In genomic region chr3:159854500-159855124, GRCh38 we compare ENCODE assay signal across 10 cellular contexts. TPM values are rescaled to one million over a fixed set of nuclear protein-coding genes. Genes with fewer than 3 reads are reported as not detected.
DNase-seq lines count a peak whose midpoint lies in the region; ATAC-seq, FAIRE-seq and TF ChIP-seq lines count a peak whose summit lies in the region.
"Had no signal": no experiment of that assay in that cellular context is flagged by ENCODE, and none has a peak within 500 bp of the region (broad histone marks: within the 10 kb centered on the region; RNA-seq: fewer than 3 reads in every experiment).

No MANE protein-coding gene starts in this region.

- no peaks in the 10 kb centered on the region; the same call in 2 of the 3 replicates for H3K9me3 ChIP-seq in GM12878 (replicated peaks; ENCODE audit: control insufficient read depth, insufficient read depth, low read length)

- SMC1A ChIA-PET in GM12878 (lab: Charles Lee; ENCODE audit: uncharacterized antibody, unreplicated experiment), result interaction anchor here (1.3 to 1.5 kb wide), 2 partner anchors 18 to 30 kb away, joined by 3 to 4 read pairs; no protein-coding TSS in a partner anchor

- no peaks in the 10 kb centered on the region for H3K9me3 Mint-ChIP-seq in HFFc6
- H3K9me3 Mint-ChIP-seq: activated T-helper 17 cell treated with anti-CD3 and anti-CD28 coated beads, Interleukin-2, amount 50 U/mL, for 72 hours had no signal

- in situ Hi-C loops in GM12878 (cut with MboI), result no loop called here

- RAD21 ChIA-PET in GM12878 (lab: Charles Lee; ENCODE audit: unreplicated experiment), result interaction anchor here (1.1 kb wide), 1 partner anchor 30 kb away, joined by 3 read pairs; no protein-coding TSS in a partner anchor

- TF ChIP-seq POLR2A in GM12878 (IDR thresholded peaks at IDR 0.05; ENCODE audit: low read depth, low read length), result no peak

- H3K36me3 Mint-ChIP-seq in HFFc6 (ENCODE audit: low read depth), result peaks cover 8% of the 10 kb centered on the region; the same call in 1 of the 2 replicates

- H2AFZ ChIP-seq in GM12878 (ENCODE audit: control insufficient read depth, low read depth, low read length), result peak overlapping the region; percentile 20

- H3K27ac ChIP-seq in GM12878 (ENCODE audit: control insufficient read depth, insufficient read depth), result no peak overlapping the region

- POLR2A ChIA-PET in GM12878 (lab: Charles Lee), result no interaction called here

- ATAC-seq in GM12878 (no peak), GM19351 (IDR thresholded peaks at IDR 0.05; ENCODE audit: unreplicated experiment) (no peak), GM18517 (IDR thresholded peaks at IDR 0.05; ENCODE audit: unreplicated experiment) (no peak)
- no peak for ATAC-seq in activated CD4-positive, CD25-positive, alpha-beta regulatory T cell treated with anti-CD3 and anti-CD28 coated beads, Interleukin-2, amount 50 U/mL, for 24 hours
- ATAC-seq: activated T-helper 17 cell treated with anti-CD3 and anti-CD28 coated beads, Interleukin-2, amount 50 U/mL, for 72 hours had no signal

- H3K4me1 Mint-ChIP-seq in HFFc6 (ENCODE audit: low read depth), result peaks cover 88% of the 10 kb centered on the region
- H3K4me1 Mint-ChIP-seq: activated T-helper 17 cell treated with anti-CD3 and anti-CD28 coated beads, Interleukin-2, amount 50 U/mL, for 72 hours had no signal

- no peak overlapping the region for H3K9ac ChIP-seq in GM12878 (ENCODE audit: control insufficient read depth, insufficient read depth, low read length)

- no peak overlapping the region for H3K4me2 ChIP-seq in GM12878 (ENCODE audit: control insufficient read depth, insufficient read depth)

- TF ChIP-seq CTCF in HFFc6 (IDR thresholded peaks at IDR 0.05), result no peak
- TF ChIP-seq CTCF in GM12878 (IDR thresholded peaks at IDR 0.05 in 2 of 3, conservative IDR thresholded peaks at IDR 0.05 in 1 of 3; ENCODE audit: control insufficient read depth in 2 of 3, extremely low read depth in 1 of 3, insufficient read depth in 1 of 3, low read depth in 3 of 3, low read length in 3 of 3), result no peak

- no TSS peak for BruUV-seq in GM12878 (replicated peaks; lab: Mats Ljungman, UMichigan)

- intact Hi-C loops in GM12878 (cut with micrococcal nuclease; ENCODE audit: unreplicated experiment), result no loop called here

- CTCF ChIA-PET in GM12878 (lab: Yijun Ruan, JAX), result interaction anchor here (0.7 to 1.0 kb wide), 2 partner anchors 27 to 151 kb away, joined by 3 to 5 read pairs; no protein-coding TSS in a partner anchor

- 51% methylated on average over 8 of the region's 8 CpGs for WGBS in GM12878 (ENCODE audit: insufficient coverage, insufficient replicate concordance, low lambda C conversion rate, missing lambda C conversion rate)

- H3K4me3 Mint-ChIP-seq in HFFc6, result peak overlapping the region; percentile 87
- H3K4me3 Mint-ChIP-seq: activated T-helper 17 cell treated with anti-CD3 and anti-CD28 coated beads, Interleukin-2, amount 50 U/mL, for 72 hours had no signal

- no peak for TF ChIP-seq RAD21 in GM12878 (IDR thresholded peaks at IDR 0.05; ENCODE audit: insufficient read depth, low read depth, low read length)

- H3K27ac Mint-ChIP-seq in HFFc6, result peak overlapping the region; percentile 94
- H3K27ac Mint-ChIP-seq: activated T-helper 17 cell treated with anti-CD3 and anti-CD28 coated beads, Interleukin-2, amount 50 U/mL, for 72 hours had no signal

- H3K36me3 ChIP-seq in GM12878 (ENCODE audit: control insufficient read depth in 2 of 2, insufficient read depth in 2 of 2, low read length in 1 of 2), result no peaks in the 10 kb centered on the region

- peak; percentile 97 for DNase-seq in HFFc6
- no peak for DNase-seq in GM12878 (ENCODE audit: low read depth, low spot score)
- peak; percentile 17 for DNase-seq in iPS-NIHi11 (ENCODE audit: low spot score)
- DNase-seq in stromal cell of bone marrow (ENCODE audit: low read depth), result peak; percentile 54
- DNase-seq in activated CD4-positive, alpha-beta T cell treated with anti-CD3 and anti-CD28 coated beads for 48 hours, result no peak
- DNase-seq: NCI-H2029 had no signal

- peaks cover 13% of the 10 kb centered on the region for H3K4me1 ChIP-seq in GM12878 (ENCODE audit: control insufficient read depth, insufficient read depth, low read length)

- no peaks in the 10 kb centered on the region for H3K79me2 ChIP-seq in GM12878 (ENCODE audit: control insufficient read depth, insufficient read depth, low read length)

- no peaks in the 10 kb centered on the region for H4K20me1 ChIP-seq in GM12878 (ENCODE audit: control insufficient read depth, insufficient read depth)

- no peak for TF ChIP-seq EP300 in GM12878 (IDR thresholded peaks at IDR 0.05; ENCODE audit: borderline replicate concordance in 1 of 2, control insufficient read depth in 1 of 2, low read depth in 2 of 2, low read length in 2 of 2)

- H3K27me3 ChIP-seq in GM12878 (replicated peaks in 1 of 2; ENCODE audit: control insufficient read depth in 2 of 2, insufficient read depth in 2 of 2, low read length in 1 of 2), result no peaks in the 10 kb centered on the region

- no peak for FAIRE-seq in GM12878 (lab: Jason Lieb, UNC)

- H3K4me3 ChIP-seq in GM12878, result no peak overlapping the region

- H3K27me3 Mint-ChIP-seq in HFFc6 (ENCODE audit: insufficient read depth), result no peaks in the 10 kb centered on the region

TF ChIP-seq in GM12878, 131 proteins besides CTCF, POLR2A, EP300 and RAD21 (continues in another document):
- TF ChIP-seq HSF1 (IDR thresholded peaks at IDR 0.05; ENCODE audit: low read depth, low read length) (no peak), CBX5 (IDR thresholded peaks at IDR 0.05; ENCODE audit: low read depth) (no peak), IRF3 (IDR thresholded peaks at IDR 0.05) (no peak), ELK1 (IDR thresholded peaks at IDR 0.05; ENCODE audit: low read depth, low read length) (no peak), YY1 (IDR thresholded peaks at IDR 0.05; ENCODE audit: low read depth, low read length) (no peak), RCOR1 (conservative IDR thresholded peaks at IDR 0.05; ENCODE audit: low read depth, low read length) (no peak), ATF7 (IDR thresholded peaks at IDR 0.05; ENCODE audit: low read depth) (no peak), BCL11A (IDR thresholded peaks at IDR 0.05; ENCODE audit: low read depth, low read length) (no peak), KLF5 (IDR thresholded peaks at IDR 0.05; ENCODE audit: partially characterized antibody) (no peak), NBN (IDR thresholded peaks at IDR 0.05) (no peak), MAX (IDR thresholded peaks at IDR 0.05; ENCODE audit: low read depth, low read length) (no peak), SPI1 (IDR thresholded peaks at IDR 0.05; ENCODE audit: borderline replicate concordance, insufficient read depth, low read depth, low read length) (no peak)

RNA-seq across cellular contexts. Expression of gene SCHIP1, which starts 15.0 kb away (rescaled TPM):
- 1 to 10 TPM; 1.1 to 8.1 (median 2.2) TPM for total RNA-seq in HFFc6 (2021; fragmentation: NEBNext Ultra II Directional; extraction: Animal tissue kit (Norgen Biotek cat#: 25700))
- 0.17 TPM in 1 of 2 replicates, not detected in the other for total RNA-seq in GM12878 (2013; cell fraction: nucleolus; rRNA removed)
- 0.98 and 1.4 TPM in 2 replicates for total RNA-seq in GM12878 (2014; rRNA removed)
- total RNA-seq in GM12878 (2014; rRNA removed; fragmentation: Illumina TruSeq; extraction: Trizol), result 1.4 and 1.6 TPM in 2 replicates
- 0.27 and 1.5 TPM in 2 replicates for total RNA-seq in GM12878 (2021)
- not detected for polyA plus RNA-seq in GM12878 (2011; ENCODE audit: low read depth)
- polyA plus RNA-seq in GM12878 (2011; rRNA removed), result 0.10 TPM in 1 of 2 replicates, not detected in the other
- 0.05 and 0.07 TPM in 2 replicates for polyA plus RNA-seq in GM12878 (2011; cell fraction: cytosol; rRNA removed)
- 0.10 and 0.39 TPM in 2 replicates for polyA plus RNA-seq in GM12878 (2011; cell fraction: nucleus; rRNA removed)
- polyA plus RNA-seq in GM12878 (2012), result 0.25 TPM in 1 of 2 replicates, not detected in the other
- polyA plus RNA-seq in GM12878 (2014; fragmentation: Illumina TruSeq; extraction: Trizol), result 1.7 and 2.8 TPM in 2 replicates
- polyA plus RNA-seq in GM12878 (2014; fragmentation: Nextera tagmentation; extraction: Ambion mirVana), result 1 to 10 TPM; 1.2 to 2.8 TPM
- 1.1 and 1.2 TPM in 2 replicates for polyA plus RNA-seq in GM12878 (2014; rRNA removed)
- 1 to 10 TPM in 1 of 2 experiments, under 1 TPM in 1; 0.84 to 2.1 TPM for polyA plus RNA-seq in GM12878 (2016; fragmentation: Nextera tagmentation; extraction: Ambion mirVana)
- 0.05 and 0.07 TPM in 2 replicates for polyA minus RNA-seq in GM12878 (2011; rRNA and poly(A)+ RNA removed)
- not detected in 2 replicates for polyA minus RNA-seq in GM12878 (2011; cell fraction: cytosol; rRNA and poly(A)+ RNA removed)
- polyA minus RNA-seq in GM12878 (2011; cell fraction: nucleus; rRNA and poly(A)+ RNA removed), result 0.36 TPM in 1 of 2 replicates, not detected in the other
- total RNA-seq: activated T-helper 17 cell treated with anti-CD3 and anti-CD28 coated beads, Interleukin-2, amount 50 U/mL, for 72 hours had no signal

Comparison
In these comparisons a context has a peak if more than half of its experiments do, and no peak if none do; other contexts are left out.
1. DNase-seq: peak in HFFc6 (single experiment), iPS-NIHi11 (single experiment) and stromal cell of bone marrow (single experiment); none in GM12878 (single experiment) and activated CD4-positive, alpha-beta T cell treated with anti-CD3 and anti-CD28 coated beads for 48 hours (single experiment).